22 cellular contexts compared by ENCODE assay signal in genomic region chr3:5120446-5120845, GRCh38.
"Had no signal": no experiment of that assay in that cellular context is flagged by ENCODE, and none has a peak within 500 bp of the region (broad histone marks: within the 10 kb centered on the region; RNA-seq: fewer than 3 reads in every experiment).

No MANE protein-coding gene starts in this region.

- H3K36me3 ChIP-seq: MG63 had no signal

- H3K9me3 ChIP-seq: MG63, SK-N-SH had no signal

- H3K9ac ChIP-seq: SK-N-SH had no signal

- H3K27me3 ChIP-seq: MG63 had no signal

- H3K4me2 ChIP-seq: SK-N-SH had no signal

- H3K4me3 Mint-ChIP-seq: IgD-negative memory B cell had no signal

- H3K27me3 Mint-ChIP-seq: IgD-negative memory B cell had no signal

- H3K27ac Mint-ChIP-seq: IgD-negative memory B cell had no signal

- H3K9me3 Mint-ChIP-seq: IgD-negative memory B cell had no signal

- H3K9me2 ChIP-seq: SK-N-SH had no signal

- H3K27ac ChIP-seq: RWPE1 had no signal

- ATAC-seq: Panc1 had no signal

- H3K4me3 ChIP-seq: MG63 had no signal

- DNase-seq: KBM-7, MG63, NCI-H1092, NCI-H1105 treated with DMSO at 0.1 percent for 48 hours, NCI-H1417 treated with DMSO at 0.1 percent for 48 hours, NCI-H146, NCI-H1694 treated with DMSO at 0.1 percent for 48 hours, NCI-H1930, NCI-H2081, NCI-H2107, NCI-H226, NCI-H446, NCI-H510A, NCI-H524 treated with DMSO at 0.1 percent for 48 hours, NCI-H69, NCI-H774, SHP77, SK-N-SH, SW 1271 had no signal
